18 cellular contexts compared by ENCODE assay signal in genomic region chr5:145465487-145466263, GRCh38.
"Had no signal": no experiment of that assay in that cellular context is flagged by ENCODE, and none has a peak within 500 bp of the region (broad histone marks: within the 10 kb centered on the region; RNA-seq: fewer than 3 reads in every experiment).

No MANE protein-coding gene starts in this region.

- FAIRE-seq: endometrium had no signal

- H3K36me3 Mint-ChIP-seq: activated naive CD4-positive, alpha-beta T cell treated with anti-CD3 and anti-CD28 coated beads, Interleukin-2, amount 50 U/mL, for 24 hours; WTC11 had no signal

- H3K4me3 Mint-ChIP-seq: activated CD4-positive, alpha-beta T cell treated with anti-CD3 and anti-CD28 coated beads for 36 hours; activated naive CD4-positive, alpha-beta T cell treated with anti-CD3 and anti-CD28 coated beads, Interleukin-2, amount 50 U/mL, for 24 hours; T-helper 2 cell treated with Interferon-gamma antibody and Interleukin-4, amounts not matched to agents 5 μg/mL and 100 μg/mL, for 36 hours; WTC11 had no signal

- H3K4me3 ChIP-seq: ascending aorta, breast epithelium, coronary artery, ovary, transverse colon, vagina had no signal

- ATAC-seq: activated CD4-positive, alpha-beta T cell treated with anti-CD3 and anti-CD28 coated beads for 36 hours; esophagus mucosa; left ventricle myocardium superior; stimulated activated naive CD8-positive, alpha-beta T cell treated with anti-CD3 and anti-CD28 coated beads, Interleukin-15, Interleukin-2, amounts not matched to agents 100 U/mL and 50 U/mL, for 24 hours; WTC11 had no signal

- H3K4me1 Mint-ChIP-seq: activated CD4-positive, alpha-beta T cell treated with anti-CD3 and anti-CD28 coated beads for 36 hours; activated naive CD4-positive, alpha-beta T cell treated with anti-CD3 and anti-CD28 coated beads, Interleukin-2, amount 50 U/mL, for 24 hours; WTC11 had no signal

- DNase-seq: activated CD4-positive, alpha-beta T cell treated with anti-CD3 and anti-CD28 coated beads for 36 hours; activated CD4-positive, alpha-beta T cell treated with anti-CD3 and anti-CD28 coated beads, Interleukin-2, amount 50 U/mL, for 48 hours; activated gamma-delta T cell; left ventricle myocardium superior; ovary; stimulated activated CD4-positive, alpha-beta T cell treated with anti-CD3 and anti-CD28 coated beads, Interleukin-2, amount 100 ng/mL, for 24 hours; stimulated activated naive CD8-positive, alpha-beta T cell treated with anti-CD3 and anti-CD28 coated beads, Interleukin-15, Interleukin-2, amounts not matched to agents 100 U/mL and 50 U/mL, for 24 hours; substantia nigra; transverse colon had no signal

- H3K27me3 Mint-ChIP-seq: activated CD4-positive, alpha-beta T cell treated with anti-CD3 and anti-CD28 coated beads for 36 hours; activated naive CD4-positive, alpha-beta T cell treated with anti-CD3 and anti-CD28 coated beads, Interleukin-2, amount 50 U/mL, for 24 hours had no signal

- H3K9me3 Mint-ChIP-seq: T-helper 2 cell treated with Interferon-gamma antibody and Interleukin-4, amounts not matched to agents 5 μg/mL and 100 μg/mL, for 36 hours; WTC11 had no signal

- H3K27ac Mint-ChIP-seq: activated CD4-positive, alpha-beta T cell treated with anti-CD3 and anti-CD28 coated beads for 36 hours; activated naive CD4-positive, alpha-beta T cell treated with anti-CD3 and anti-CD28 coated beads, Interleukin-2, amount 50 U/mL, for 24 hours; T-helper 2 cell treated with Interferon-gamma antibody and Interleukin-4, amounts not matched to agents 5 μg/mL and 100 μg/mL, for 36 hours; WTC11 had no signal
